9 cellular contexts compared by ENCODE assay signal in genomic region chrX:139559383-139560042, GRCh38. TPM values are rescaled to one million over a fixed set of nuclear protein-coding genes. Genes with fewer than 3 reads are reported as not detected.
DNase-seq lines count a peak whose midpoint lies in the region; ATAC-seq and TF ChIP-seq lines count a peak whose summit lies in the region.
"Had no signal": no experiment of that assay in that cellular context is flagged by ENCODE, and none has a peak within 500 bp of the region (broad histone marks: within the 10 kb centered on the region; RNA-seq: fewer than 3 reads in every experiment).

No MANE protein-coding gene starts in this region.

- DNase-seq in activated naive CD8-positive, alpha-beta T cell treated with anti-CD3 and anti-CD28 coated beads for 36 hours: peak; percentile 1
- DNase-seq in activated naive CD8-positive, alpha-beta T cell treated with anti-CD3 and anti-CD28 coated beads, Interleukin-2, amount 50 U/mL, for 24 hours: no peak
- peak; percentile 58 for DNase-seq in iPS-NIHi7 (ENCODE audit: extremely low spot score)
- DNase-seq in superior temporal gyrus (ENCODE audit: extremely low spot score): peak; percentile 58
- DNase-seq in cerebellum (ENCODE audit: low spot score): no peak

- no peak for ATAC-seq in activated naive CD8-positive, alpha-beta T cell treated with anti-CD3 and anti-CD28 coated beads, Interleukin-2, amount 50 U/mL, for 24 hours
- ATAC-seq in GM21825 (IDR thresholded peaks at IDR 0.05; ENCODE audit: unreplicated experiment): peak; percentile 85

- no peak overlapping the region for H3K4me3 Mint-ChIP-seq in activated naive CD8-positive, alpha-beta T cell treated with anti-CD3 and anti-CD28 coated beads for 36 hours
- no peak overlapping the region for H3K4me3 Mint-ChIP-seq in activated naive CD8-positive, alpha-beta T cell treated with anti-CD3 and anti-CD28 coated beads, Interleukin-2, amount 50 U/mL, for 24 hours

- H3K27ac Mint-ChIP-seq in activated naive CD8-positive, alpha-beta T cell treated with anti-CD3 and anti-CD28 coated beads for 36 hours: no peak overlapping the region
- no peak overlapping the region for H3K27ac Mint-ChIP-seq in activated naive CD8-positive, alpha-beta T cell treated with anti-CD3 and anti-CD28 coated beads, Interleukin-2, amount 50 U/mL, for 24 hours

- H3K27me3 Mint-ChIP-seq in activated naive CD8-positive, alpha-beta T cell treated with anti-CD3 and anti-CD28 coated beads for 36 hours: peaks cover 8% of the 10 kb centered on the region
- H3K27me3 Mint-ChIP-seq in activated naive CD8-positive, alpha-beta T cell treated with anti-CD3 and anti-CD28 coated beads, Interleukin-2, amount 50 U/mL, for 24 hours: peaks cover 1% of the 10 kb centered on the region

- H3K36me3 Mint-ChIP-seq in activated naive CD8-positive, alpha-beta T cell treated with anti-CD3 and anti-CD28 coated beads for 36 hours: no peaks in the 10 kb centered on the region
- H3K36me3 Mint-ChIP-seq in activated naive CD8-positive, alpha-beta T cell treated with anti-CD3 and anti-CD28 coated beads, Interleukin-2, amount 50 U/mL, for 24 hours (ENCODE audit: low read depth): no peaks in the 10 kb centered on the region

- no peaks in the 10 kb centered on the region for H3K9me3 Mint-ChIP-seq in activated naive CD8-positive, alpha-beta T cell treated with anti-CD3 and anti-CD28 coated beads for 36 hours
- H3K9me3 Mint-ChIP-seq in activated naive CD8-positive, alpha-beta T cell treated with anti-CD3 and anti-CD28 coated beads, Interleukin-2, amount 50 U/mL, for 24 hours: no peaks in the 10 kb centered on the region

- H3K27ac ChIP-seq in VCaP: no peak overlapping the region

- H3K4me1 Mint-ChIP-seq in activated naive CD8-positive, alpha-beta T cell treated with anti-CD3 and anti-CD28 coated beads for 36 hours: peaks cover 3% of the 10 kb centered on the region
- peaks cover 2% of the 10 kb centered on the region for H3K4me1 Mint-ChIP-seq in activated naive CD8-positive, alpha-beta T cell treated with anti-CD3 and anti-CD28 coated beads, Interleukin-2, amount 50 U/mL, for 24 hours

- TF ChIP-seq CTCF in LNCAP (IDR thresholded peaks at IDR 0.05) (peak; percentile 59), VCaP (conservative IDR thresholded peaks at IDR 0.05) (peak; percentile 75)

RNA-seq across cellular contexts. Expression of gene F9, which starts 29.0 kb away (rescaled TPM):
- not detected for total RNA-seq in activated naive CD8-positive, alpha-beta T cell treated with anti-CD3 and anti-CD28 coated beads for 36 hours
- total RNA-seq in cerebellum: not detected
- total RNA-seq: temporal lobe had no signal

Comparison
In these comparisons a context has a peak if more than half of its experiments do, and no peak if none do; other contexts are left out.
1. DNase-seq: peak in activated naive CD8-positive, alpha-beta T cell treated with anti-CD3 and anti-CD28 coated beads for 36 hours (single experiment), iPS-NIHi7 (single experiment) and superior temporal gyrus (single experiment); none in activated naive CD8-positive, alpha-beta T cell treated with anti-CD3 and anti-CD28 coated beads, Interleukin-2, amount 50 U/mL, for 24 hours (single experiment) and cerebellum (single experiment).